In the genomic region with DNA sequence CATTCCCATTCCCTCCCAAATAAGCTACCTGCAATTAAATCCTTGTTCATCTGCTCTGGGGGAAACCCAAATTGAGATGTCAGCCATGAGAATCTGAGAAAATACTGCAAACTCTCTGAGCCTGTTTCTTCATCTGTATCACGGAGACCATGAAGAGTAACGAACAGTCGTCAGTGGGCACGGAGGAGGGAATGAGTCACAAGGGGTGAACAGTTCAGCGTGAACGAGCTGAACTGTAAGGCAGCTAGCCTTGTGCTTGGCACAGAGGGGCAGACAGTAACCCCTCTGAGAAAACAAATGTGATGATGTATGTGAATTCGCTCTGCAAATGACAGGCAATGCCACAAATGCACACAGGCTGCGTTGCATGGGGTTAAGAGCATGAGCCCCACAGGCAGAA, we compare ENCODE assay signal across 12 cellular contexts.
A peak's percentile ranks its signal among the peaks of the same experiment; 100 is the strongest.
DNase-seq lines count a peak whose midpoint lies in the region; ATAC-seq and TF ChIP-seq lines count a peak whose summit lies in the region.
"Had no signal": no experiment of that assay in that cellular context is flagged by ENCODE, and none has a peak within 500 bp of the region (broad histone marks: within the 10 kb centered on the region; RNA-seq: fewer than 3 reads in every experiment).

No MANE protein-coding gene starts in this region.

- peaks cover 13 to 26% of the 10 kb centered on the region in 2 donors for H3K9me3 Mint-ChIP-seq in stimulated activated naive CD8-positive, alpha-beta T cell treated with anti-CD3 and anti-CD28 coated beads, Interleukin-15, amount 100 ng/mL, for 72 hours
- H3K9me3 Mint-ChIP-seq: neural crest cell had no signal

- peak; percentile 80 for ATAC-seq in omental fat pad (ENCODE audit: low FRiP score)
- peak; percentile 74 for ATAC-seq in stimulated activated naive CD8-positive, alpha-beta T cell treated with anti-CD3 and anti-CD28 coated beads, Interleukin-15, amount 100 ng/mL, for 72 hours
- no peak for ATAC-seq in GM19324 (IDR thresholded peaks at IDR 0.05; ENCODE audit: low FRiP score, unreplicated experiment)
- no peak for ATAC-seq in HG03469 (IDR thresholded peaks at IDR 0.05; ENCODE audit: unreplicated experiment)

- peak overlapping the region; percentile 43 to 69 for H3K4me3 Mint-ChIP-seq in stimulated activated naive CD8-positive, alpha-beta T cell treated with anti-CD3 and anti-CD28 coated beads, Interleukin-15, amount 100 ng/mL, for 72 hours
- H3K4me3 Mint-ChIP-seq: dendritic cell treated with granulocyte-macrophage colony-stimulating factor and Interleukin-4, amounts not matched to agents 40 ng/mL and 50 ng/mL, for 4 days; neural crest cell had no signal

- H3K27me3 Mint-ChIP-seq in stimulated activated naive CD8-positive, alpha-beta T cell treated with anti-CD3 and anti-CD28 coated beads, Interleukin-15, amount 100 ng/mL, for 72 hours, result no peaks in the 10 kb centered on the region

- peak overlapping the region; percentile 68 to 87 for H3K27ac Mint-ChIP-seq in stimulated activated naive CD8-positive, alpha-beta T cell treated with anti-CD3 and anti-CD28 coated beads, Interleukin-15, amount 100 ng/mL, for 72 hours
- H3K27ac Mint-ChIP-seq: dendritic cell treated with granulocyte-macrophage colony-stimulating factor and Interleukin-4, amounts not matched to agents 40 ng/mL and 50 ng/mL, for 4 days had no signal

- no peak for TF ChIP-seq CTCF in omental fat pad (IDR thresholded peaks at IDR 0.05)

- DNase-seq in activated effector memory CD4-positive, alpha-beta T cell treated with anti-CD3 and anti-CD28 coated beads, Interleukin-2, amount 50 U/mL, for 16 hours, result peak; percentile 73
- DNase-seq in activated effector memory CD4-positive, alpha-beta T cell treated with Interleukin-2 at 50 U/mL for 16 hours, result no peak
- peak; percentile 29 for DNase-seq in activated naive CD8-positive, alpha-beta T cell treated with anti-CD3 and anti-CD28 coated beads, Interleukin-2, amount 50 U/mL, for 16 hours (ENCODE audit: low read depth, low spot score)
- DNase-seq in omental fat pad (ENCODE audit: low spot score) (no peak), RPMI8226 (no peak)
- peak in 1 of 2 donors; percentile 42 for DNase-seq in stimulated activated naive CD8-positive, alpha-beta T cell treated with anti-CD3 and anti-CD28 coated beads, Interleukin-15, amount 100 ng/mL, for 72 hours
- DNase-seq: OCI-M1, stomach had no signal

- peaks cover 65% of the 10 kb centered on the region for H3K4me1 Mint-ChIP-seq in stimulated activated naive CD8-positive, alpha-beta T cell treated with anti-CD3 and anti-CD28 coated beads, Interleukin-15, amount 100 ng/mL, for 72 hours

Comparison
In these comparisons a context has a peak if more than half of its experiments do, and no peak if none do; other contexts are left out.
1. DNase-seq: peak in activated effector memory CD4-positive, alpha-beta T cell treated with anti-CD3 and anti-CD28 coated beads, Interleukin-2, amount 50 U/mL, for 16 hours (single experiment) and activated naive CD8-positive, alpha-beta T cell treated with anti-CD3 and anti-CD28 coated beads, Interleukin-2, amount 50 U/mL, for 16 hours (single experiment); none in activated effector memory CD4-positive, alpha-beta T cell treated with Interleukin-2 at 50 U/mL for 16 hours (single experiment), omental fat pad (single experiment) and RPMI8226 (single experiment).
2. ATAC-seq: peak in omental fat pad (single experiment) and stimulated activated naive CD8-positive, alpha-beta T cell treated with anti-CD3 and anti-CD28 coated beads, Interleukin-15, amount 100 ng/mL, for 72 hours (single experiment); none in GM19324 (single experiment) and HG03469 (single experiment).